Comparison of ENCODE assay signal across 8 cellular contexts in the genomic region with DNA sequence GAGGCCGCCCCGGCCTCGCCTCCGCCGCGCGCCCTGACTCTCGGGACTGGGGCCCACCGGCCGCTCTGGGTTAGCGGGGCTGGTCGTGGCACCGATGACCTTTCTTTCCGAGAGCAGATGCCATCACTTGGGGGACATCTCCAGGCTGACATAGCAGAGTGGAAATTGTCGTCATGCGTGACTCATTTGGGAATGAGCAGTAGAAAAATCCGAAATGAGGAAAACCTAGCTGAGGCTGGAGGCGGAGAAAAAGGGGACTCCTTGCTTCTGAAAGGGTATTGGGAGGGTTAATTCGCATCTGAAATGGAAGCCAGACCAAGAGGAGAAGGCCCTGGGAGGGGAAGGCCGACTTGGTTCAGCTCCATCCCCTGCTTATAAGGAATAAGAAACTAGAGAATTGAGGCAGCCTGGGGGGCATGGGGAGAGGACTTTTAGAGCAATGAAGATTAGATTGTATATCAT. TPM values are rescaled to one million over a fixed set of nuclear protein-coding genes. Genes with fewer than 3 reads are reported as not detected.
DNase-seq lines count a peak whose midpoint lies in the region; ATAC-seq and TF ChIP-seq lines count a peak whose summit lies in the region.

No MANE protein-coding gene starts in this region.

- intact Hi-C loops in heart left ventricle (cut with DNase I) (no loop called here), left ventricle myocardium superior (cut with micrococcal nuclease) (no loop called here)
- intact Hi-C loops in activated CD8-positive, alpha-beta T cell treated with anti-CD3 and anti-CD28 coated beads for 36 hours (cut with micrococcal nuclease) = no loop called here

- WGBS in heart left ventricle, 4 donors = 2 to 4% (median 2%) methylated on average over 13 to 20 of the region's 20 CpGs

- no peaks in the 10 kb centered on the region for H3K36me3 ChIP-seq in heart left ventricle

- H3K9me3 ChIP-seq in heart left ventricle (no peaks in the 10 kb centered on the region), iPS-18c (ENCODE audit: control insufficient read depth, insufficient read depth, low read length) (no peaks in the 10 kb centered on the region)

- H3K27ac ChIP-seq in heart left ventricle = no peak overlapping the region

- peaks cover 0 to 18% (median 7%) of the 10 kb centered on the region in 12 donors for H3K4me1 ChIP-seq in heart left ventricle

- POLR2A ChIA-PET in activated CD8-positive, alpha-beta T cell treated with anti-CD3 and anti-CD28 coated beads for 36 hours (lab: Charles Lee) = no interaction called here

- ATAC-seq in heart left ventricle (no peak), left ventricle myocardium superior (no peak), GM19351 (IDR thresholded peaks at IDR 0.05; ENCODE audit: unreplicated experiment) (no peak), HG02938 (IDR thresholded peaks at IDR 0.05; ENCODE audit: unreplicated experiment) (no peak)
- no peak for ATAC-seq in activated CD8-positive, alpha-beta T cell treated with anti-CD3 and anti-CD28 coated beads for 36 hours

- peak overlapping the region; percentile 66 for H3K4me3 Mint-ChIP-seq in activated CD8-positive, alpha-beta T cell treated with anti-CD3 and anti-CD28 coated beads for 36 hours

- H3K4me3 ChIP-seq in heart left ventricle (peak overlapping the region; percentile 35 to 79 (median 70)), iPS-18c (ENCODE audit: insufficient read depth, low read depth, low read length) (peak overlapping the region; percentile 61)

- H3K27ac Mint-ChIP-seq in activated CD8-positive, alpha-beta T cell treated with anti-CD3 and anti-CD28 coated beads for 36 hours = no peak overlapping the region

- peaks cover 50% of the 10 kb centered on the region for H3K27me3 Mint-ChIP-seq in activated CD8-positive, alpha-beta T cell treated with anti-CD3 and anti-CD28 coated beads for 36 hours

- H3K27me3 ChIP-seq in heart left ventricle = peaks cover 3 to 44% (median 32%) of the 10 kb centered on the region in 9 donors

- CTCF ChIA-PET in activated CD8-positive, alpha-beta T cell treated with anti-CD3 and anti-CD28 coated beads for 36 hours (lab: Charles Lee) = no interaction called here

- H3K9me3 Mint-ChIP-seq in activated CD8-positive, alpha-beta T cell treated with anti-CD3 and anti-CD28 coated beads for 36 hours = no peaks in the 10 kb centered on the region

- H3K4me1 Mint-ChIP-seq in activated CD8-positive, alpha-beta T cell treated with anti-CD3 and anti-CD28 coated beads for 36 hours (ENCODE audit: low read depth) = peaks cover 6% of the 10 kb centered on the region

- H3K36me3 Mint-ChIP-seq in activated CD8-positive, alpha-beta T cell treated with anti-CD3 and anti-CD28 coated beads for 36 hours (ENCODE audit: low read depth) = no peaks in the 10 kb centered on the region

- no peak for TF ChIP-seq CTCF in heart left ventricle (IDR thresholded peaks at IDR 0.05)
- TF ChIP-seq CTCF in activated CD8-positive, alpha-beta T cell treated with anti-CD3 and anti-CD28 coated beads for 36 hours (IDR thresholded peaks at IDR 0.05) = no peak

- no peak for DNase-seq in heart left ventricle
- DNase-seq in left ventricle myocardium superior = no peak
- DNase-seq in activated CD8-positive, alpha-beta T cell treated with anti-CD3 and anti-CD28 coated beads for 36 hours = no peak
- DNase-seq in stromal cell of bone marrow (ENCODE audit: low read depth) = peak; percentile 7
- DNase-seq in NCI-H82 (lab: John Stamatoyannopoulos, UW) = no peak

- TF ChIP-seq POLR2A in heart left ventricle (IDR thresholded peaks at IDR 0.05) = no peak

RNA-seq across cellular contexts. Expression of gene ELOVL7, which starts 0.4 kb away (rescaled TPM):
- total RNA-seq in heart left ventricle (1 to 10 TPM in 3 of 9 donors, under 1 TPM in 6; 0.12 to 1.8 (median 0.95) TPM), left ventricle myocardium superior (0.40 TPM)
- polyA plus RNA-seq in heart left ventricle = under 1 TPM; 0.30 to 0.65 TPM
- total RNA-seq in activated CD8-positive, alpha-beta T cell treated with anti-CD3 and anti-CD28 coated beads for 36 hours = under 1 TPM in 1 of 2 experiments, not detected in 1; 0.18 TPM
